In the genomic region with DNA sequence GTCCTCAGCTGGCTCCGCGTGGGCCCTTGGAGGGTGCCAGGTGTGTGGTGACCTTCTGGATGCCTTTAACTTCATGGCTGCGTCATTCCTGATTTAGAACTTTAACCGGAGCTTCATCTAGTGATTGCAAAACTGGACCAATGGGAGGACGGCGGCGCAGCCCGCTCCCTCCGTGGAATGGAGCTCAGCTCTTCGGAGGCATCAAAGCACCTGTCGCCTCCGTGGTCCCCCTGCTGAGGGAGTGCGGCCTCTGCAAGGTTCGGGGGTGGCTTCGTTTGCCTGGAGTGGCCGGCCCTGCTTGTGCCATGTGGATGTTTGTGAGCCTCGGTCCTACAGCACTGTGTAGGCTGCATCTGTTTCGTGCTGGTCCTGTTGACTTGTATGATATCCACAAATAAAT, we compare ENCODE assay signal across 29 cellular contexts.
"Had no signal": no experiment of that assay in that cellular context is flagged by ENCODE, and none has a peak within 500 bp of the region (broad histone marks: within the 10 kb centered on the region; RNA-seq: fewer than 3 reads in every experiment).

No MANE protein-coding gene starts in this region.

- H3K9me3 ChIP-seq: esophagus squamous epithelium, gastrocnemius medialis had no signal

- H3K27ac ChIP-seq: brain microvascular endothelial cell, coronary artery, dorsolateral prefrontal cortex, gastrocnemius medialis, WERI-Rb-1 had no signal

- DNase-seq: activated B cell treated with CpG ODN at 0.5 μM for 24 hours; activated CD4-positive, alpha-beta T cell treated with anti-CD3 and anti-CD28 coated beads for 48 hours; activated CD4-positive, alpha-beta T cell treated with anti-CD3 and anti-CD28 coated beads, Interleukin-2, amount 50 U/mL, for 1 hour; activated CD4-positive, alpha-beta T cell treated with anti-CD3 and anti-CD28 coated beads, Interleukin-2, amount 50 U/mL, for 48 hours; activated CD8-positive, alpha-beta memory T cell treated with anti-CD3 and anti-CD28 coated beads for 24 hours; activated CD8-positive, alpha-beta T cell treated with anti-CD3 and anti-CD28 coated beads for 36 hours; activated effector memory CD4-positive, alpha-beta T cell treated with Interleukin-2 at 50 U/mL for 16 hours; activated gamma-delta T cell treated with Interleukin-2 at 50 U/mL for 16 hours; activated naive CD4-positive, alpha-beta T cell treated with anti-CD3 and anti-CD28 coated beads, Interleukin-2, amount 50 U/mL, for 16 hours; activated naive CD4-positive, alpha-beta T cell treated with Interleukin-2 at 50 U/mL for 16 hours; activated T-cell treated with anti-CD3 and anti-CD28 coated beads, Interleukin-2, amount 50 U/mL, for 4 hours; amniotic stem cell; anterior cingulate cortex; brain microvascular endothelial cell; dorsolateral prefrontal cortex; effector memory CD4-positive, alpha-beta T cell; endodermal cell; erythroblast; esophagus squamous epithelium; gastrocnemius medialis; glutamatergic neuron; T-helper 1 cell; T-helper 17 cell; T1000; WERI-Rb-1 had no signal

- H3K27me3 ChIP-seq: brain microvascular endothelial cell, dorsolateral prefrontal cortex, esophagus squamous epithelium, gastrocnemius medialis had no signal

- FAIRE-seq: astrocyte had no signal

- H3K4me1 ChIP-seq: gastrocnemius medialis had no signal

- ATAC-seq: activated CD4-positive, CD25-positive, alpha-beta regulatory T cell treated with anti-CD3 and anti-CD28 coated beads, Interleukin-2, amount 50 U/mL, for 24 hours; activated CD8-positive, alpha-beta T cell treated with anti-CD3 and anti-CD28 coated beads for 36 hours; activated T-cell treated with anti-CD3 and anti-CD28 coated beads, Interleukin-2, amount 50 U/mL, for 4 hours; activated T-helper 17 cell treated with anti-CD3 and anti-CD28 coated beads, Interleukin-2, amount 50 U/mL, for 72 hours; gastrocnemius medialis; T-helper 17 cell had no signal

- H3K4me3 ChIP-seq: coronary artery, dorsolateral prefrontal cortex, esophagus squamous epithelium, gastrocnemius medialis had no signal
